ENCODE assay signal across 17 cellular contexts in the genomic region with DNA sequence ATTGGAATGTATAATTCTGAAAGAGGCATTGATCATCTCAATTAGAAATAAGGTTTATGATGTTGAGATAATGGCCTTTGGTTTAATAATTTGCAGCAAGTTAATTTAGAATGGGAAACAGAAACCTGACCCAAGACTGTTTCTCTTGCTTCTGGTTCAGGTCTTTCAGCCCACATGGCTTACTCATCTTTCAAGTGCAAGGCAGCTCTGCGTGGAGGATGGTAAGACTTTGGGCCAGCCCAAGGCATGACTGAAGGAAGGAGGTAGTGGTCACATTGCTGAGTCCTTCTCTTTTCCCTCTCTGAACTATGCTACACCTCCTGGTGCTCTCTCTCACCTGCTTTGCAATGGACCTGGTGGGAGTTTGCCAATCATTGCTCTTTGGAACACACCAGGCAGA.
A peak's percentile ranks its signal among the peaks of the same experiment; 100 is the strongest.
DNase-seq lines count a peak whose midpoint lies in the region; ATAC-seq and TF ChIP-seq lines count a peak whose summit lies in the region.
"Had no signal": no experiment of that assay in that cellular context is flagged by ENCODE, and none has a peak within 500 bp of the region (broad histone marks: within the 10 kb centered on the region; RNA-seq: fewer than 3 reads in every experiment).

No MANE protein-coding gene starts in this region.

- H3K27ac Mint-ChIP-seq in GM23338 = no peak overlapping the region
- H3K27ac Mint-ChIP-seq: B cell; CD4-positive, CD25-positive, alpha-beta regulatory T cell had no signal

- no peak overlapping the region for H3K4me3 Mint-ChIP-seq in GM23338
- H3K4me3 Mint-ChIP-seq: B cell; CD4-positive, CD25-positive, alpha-beta regulatory T cell had no signal

- H4K20me1 ChIP-seq in GM23338 (replicated peaks; ENCODE audit: insufficient read depth) = no peaks in the 10 kb centered on the region

- H3K4me3 ChIP-seq in brain microvascular endothelial cell (ENCODE audit: low read depth, low read length) (no peak overlapping the region), GM23338 (no peak overlapping the region)
- H3K4me3 ChIP-seq: K562 had no signal

- peaks cover 3% of the 10 kb centered on the region for H3K27me3 Mint-ChIP-seq in GM23338 (ENCODE audit: insufficient read depth, low read depth, poor library complexity)
- H3K27me3 Mint-ChIP-seq: B cell had no signal

- no peaks in the 10 kb centered on the region for H3K36me3 ChIP-seq in brain microvascular endothelial cell (replicated peaks)
- H3K36me3 ChIP-seq in GM23338 (ENCODE audit: insufficient read depth) = no peaks in the 10 kb centered on the region

- H3K27ac ChIP-seq in brain microvascular endothelial cell (no peak overlapping the region), GM23338 (ENCODE audit: low read depth) (no peak overlapping the region)
- H3K27ac ChIP-seq: 22Rv1, RWPE1 had no signal

- H3F3A ChIP-seq in GM23338 (replicated peaks; ENCODE audit: low read depth) = no peaks in the 10 kb centered on the region

- H3K4me1 Mint-ChIP-seq in GM23338 = peaks cover 8% of the 10 kb centered on the region; the same call in 2 of the 3 replicates
- H3K4me1 Mint-ChIP-seq: B cell had no signal

- H3K9me2 ChIP-seq in GM23338 (ENCODE audit: insufficient read depth) = no peaks in the 10 kb centered on the region; the same call in 1 of the 2 replicates

- peaks cover 2% of the 10 kb centered on the region; the same call in 2 of the 3 replicates for H3K9me3 Mint-ChIP-seq in GM23338

- no peak for ATAC-seq in GM18867 (IDR thresholded peaks at IDR 0.05; ENCODE audit: unreplicated experiment)
- ATAC-seq in GM23338 = no peak
- ATAC-seq: K562, PC-3 had no signal

- no peaks in the 10 kb centered on the region; the same call in 2 of the 3 replicates for H3K36me3 Mint-ChIP-seq in GM23338 (ENCODE audit: low read depth)
- H3K36me3 Mint-ChIP-seq: CD4-positive, CD25-positive, alpha-beta regulatory T cell had no signal

- TF ChIP-seq CTCF in brain microvascular endothelial cell (IDR thresholded peaks at IDR 0.05; ENCODE audit: low read depth, low read length, missing control alignments) (no peak), GM20000 (IDR thresholded peaks at IDR 0.05; ENCODE audit: extremely low read depth, missing control alignments) (no peak), GM23338 (conservative IDR thresholded peaks at IDR 0.05; ENCODE audit: low read depth in 2 of 2) (no peak)

- H3K79me2 ChIP-seq in GM23338 (replicated peaks; ENCODE audit: insufficient read depth) = no peaks in the 10 kb centered on the region

- in situ Hi-C loops in brain microvascular endothelial cell (cut with HindIII; ENCODE audit: low pct_ligation_motif_present, low sequenced_read_pairs) = no loop called here

- H3K4me1 ChIP-seq in GM23338 (ENCODE audit: insufficient read depth) = no peaks in the 10 kb centered on the region; the same call in 1 of the 2 replicates

- H3K27me3 ChIP-seq in brain microvascular endothelial cell (replicated peaks) (no peaks in the 10 kb centered on the region), GM23338 (ENCODE audit: insufficient read depth) (no peaks in the 10 kb centered on the region)

- no peak overlapping the region for H3K4me2 ChIP-seq in GM23338

- peak; percentile 5 for DNase-seq in stimulated activated CD4-positive, alpha-beta T cell treated with anti-CD3 and anti-CD28 coated beads, Interleukin-15, amount 100 ng/mL, for 24 hours
- no peak for DNase-seq in stimulated activated CD4-positive, alpha-beta T cell treated with anti-CD3 and anti-CD28 coated beads, Interleukin-12 subunit alpha, Interleukin-12 subunit beta, amount 100 ng/mL, for 4 hours
- DNase-seq in brain microvascular endothelial cell (peak; percentile 16), kidney tubule cell (ENCODE audit: low spot score) (peak; percentile 85), foreskin melanocyte (no peak), GM20000 (ENCODE audit: low spot score) (no peak), GM23338 (ENCODE audit: low spot score) (no peak)
- DNase-seq: CD4-positive, CD25-positive, alpha-beta regulatory T cell; NCI-H1436; NCI-H2029 treated with DMSO at 0.1 percent for 48 hours; NCI-H748 treated with DMSO at 0.1 percent for 48 hours; PC-3 had no signal

- no peak overlapping the region for H2AFZ ChIP-seq in GM23338

TF ChIP-seq in GM23338, 12 proteins besides CTCF, POLR2A, EP300 and RAD21 (continues in another document):
- TF ChIP-seq, protein P1, sequence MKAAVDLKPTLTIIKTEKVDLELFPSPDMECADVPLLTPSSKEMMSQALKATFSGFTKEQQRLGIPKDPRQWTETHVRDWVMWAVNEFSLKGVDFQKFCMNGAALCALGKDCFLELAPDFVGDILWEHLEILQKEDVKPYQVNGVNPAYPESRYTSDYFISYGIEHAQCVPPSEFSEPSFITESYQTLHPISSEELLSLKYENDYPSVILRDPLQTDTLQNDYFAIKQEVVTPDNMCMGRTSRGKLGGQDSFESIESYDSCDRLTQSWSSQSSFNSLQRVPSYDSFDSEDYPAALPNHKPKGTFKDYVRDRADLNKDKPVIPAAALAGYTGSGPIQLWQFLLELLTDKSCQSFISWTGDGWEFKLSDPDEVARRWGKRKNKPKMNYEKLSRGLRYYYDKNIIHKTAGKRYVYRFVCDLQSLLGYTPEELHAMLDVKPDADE (IDR thresholded peaks at IDR 0.05) = no peak
- TF ChIP-seq ZNF114 (CRISPR knock-in tag; IDR thresholded peaks at IDR 0.05) = no peak
- TF ChIP-seq, protein P2, sequence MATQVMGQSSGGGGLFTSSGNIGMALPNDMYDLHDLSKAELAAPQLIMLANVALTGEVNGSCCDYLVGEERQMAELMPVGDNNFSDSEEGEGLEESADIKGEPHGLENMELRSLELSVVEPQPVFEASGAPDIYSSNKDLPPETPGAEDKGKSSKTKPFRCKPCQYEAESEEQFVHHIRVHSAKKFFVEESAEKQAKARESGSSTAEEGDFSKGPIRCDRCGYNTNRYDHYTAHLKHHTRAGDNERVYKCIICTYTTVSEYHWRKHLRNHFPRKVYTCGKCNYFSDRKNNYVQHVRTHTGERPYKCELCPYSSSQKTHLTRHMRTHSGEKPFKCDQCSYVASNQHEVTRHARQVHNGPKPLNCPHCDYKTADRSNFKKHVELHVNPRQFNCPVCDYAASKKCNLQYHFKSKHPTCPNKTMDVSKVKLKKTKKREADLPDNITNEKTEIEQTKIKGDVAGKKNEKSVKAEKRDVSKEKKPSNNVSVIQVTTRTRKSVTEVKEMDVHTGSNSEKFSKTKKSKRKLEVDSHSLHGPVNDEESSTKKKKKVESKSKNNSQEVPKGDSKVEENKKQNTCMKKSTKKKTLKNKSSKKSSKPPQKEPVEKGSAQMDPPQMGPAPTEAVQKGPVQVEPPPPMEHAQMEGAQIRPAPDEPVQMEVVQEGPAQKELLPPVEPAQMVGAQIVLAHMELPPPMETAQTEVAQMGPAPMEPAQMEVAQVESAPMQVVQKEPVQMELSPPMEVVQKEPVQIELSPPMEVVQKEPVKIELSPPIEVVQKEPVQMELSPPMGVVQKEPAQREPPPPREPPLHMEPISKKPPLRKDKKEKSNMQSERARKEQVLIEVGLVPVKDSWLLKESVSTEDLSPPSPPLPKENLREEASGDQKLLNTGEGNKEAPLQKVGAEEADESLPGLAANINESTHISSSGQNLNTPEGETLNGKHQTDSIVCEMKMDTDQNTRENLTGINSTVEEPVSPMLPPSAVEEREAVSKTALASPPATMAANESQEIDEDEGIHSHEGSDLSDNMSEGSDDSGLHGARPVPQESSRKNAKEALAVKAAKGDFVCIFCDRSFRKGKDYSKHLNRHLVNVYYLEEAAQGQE (IDR thresholded peaks at IDR 0.05; ENCODE audit: unreplicated experiment) = no peak

Comparison
In these comparisons a context has a peak if more than half of its experiments do, and no peak if none do; other contexts are left out.
1. DNase-seq: peak in stimulated activated CD4-positive, alpha-beta T cell treated with anti-CD3 and anti-CD28 coated beads, Interleukin-15, amount 100 ng/mL, for 24 hours (single experiment), brain microvascular endothelial cell (single experiment) and kidney tubule cell (single experiment); none in stimulated activated CD4-positive, alpha-beta T cell treated with anti-CD3 and anti-CD28 coated beads, Interleukin-12 subunit alpha, Interleukin-12 subunit beta, amount 100 ng/mL, for 4 hours (single experiment), foreskin melanocyte (single experiment), GM20000 (single experiment) and GM23338 (single experiment).